Comparison of ENCODE assay signal across 21 cellular contexts in genomic region chr12:43662736-43663135, GRCh38.
DNase-seq lines count a peak whose midpoint lies in the region; ATAC-seq and TF ChIP-seq lines count a peak whose summit lies in the region.
"Had no signal": no experiment of that assay in that cellular context is flagged by ENCODE, and none has a peak within 500 bp of the region (broad histone marks: within the 10 kb centered on the region; RNA-seq: fewer than 3 reads in every experiment).

No MANE protein-coding gene starts in this region.

- no peak for ATAC-seq in HG02840 (IDR thresholded peaks at IDR 0.05; ENCODE audit: low FRiP score, unreplicated experiment)
- ATAC-seq: A549; CD8-positive, alpha-beta T cell; GM12878 had no signal

- no peaks in the 10 kb centered on the region for H3K27me3 Mint-ChIP-seq in neural crest cell (ENCODE audit: low read depth)
- H3K27me3 Mint-ChIP-seq: B cell had no signal

- in situ Hi-C loops in SK-MEL-5 (cut with HindIII; ENCODE audit: low pct_unique_long_range_greater_than_20kb, low sequenced_read_pairs), result no loop called here

- H3K9me3 Mint-ChIP-seq in neural crest cell, result peaks cover 2% of the 10 kb centered on the region
- H3K9me3 Mint-ChIP-seq: CD4-positive, alpha-beta T cell; CD8-positive, alpha-beta T cell had no signal

- DNase-seq in COLO829 (ENCODE audit: low spot score), result peak; percentile 83
- peak; percentile 97 for DNase-seq in SK-MEL-5 (ENCODE audit: low read depth, low spot score)
- DNase-seq in neural crest cell (ENCODE audit: low read depth, low spot score), result no peak
- DNase-seq in renal cortical epithelial cell (ENCODE audit: low read depth), result peak; percentile 15
- DNase-seq in stimulated activated CD4-positive, alpha-beta T cell treated with anti-CD3 and anti-CD28 coated beads, Interleukin-15, amount 100 ng/mL, for 24 hours, result no peak
- no peak for DNase-seq in NCI-H526 (lab: John Stamatoyannopoulos, UW)
- DNase-seq: AML-193; CD4-positive, alpha-beta T cell; CD8-positive, alpha-beta T cell; COR-L47; DMS 273 treated with DMSO at 0.1 percent for 48 hours; DMS153; DMS53; DMS79; DND-41; EL; GDM1 had no signal

- no peak overlapping the region for H3K27ac Mint-ChIP-seq in neural crest cell (ENCODE audit: unreplicated experiment)
- H3K27ac Mint-ChIP-seq: B cell; CD4-positive, alpha-beta T cell; CD8-positive, alpha-beta T cell had no signal

- peak overlapping the region; percentile 43 for H3K4me3 Mint-ChIP-seq in neural crest cell
- H3K4me3 Mint-ChIP-seq: B cell; CD4-positive, alpha-beta T cell; CD8-positive, alpha-beta T cell had no signal

- TF ChIP-seq CTCF in neural crest cell (conservative IDR thresholded peaks at IDR 0.05), result no peak

- H3K36me3 Mint-ChIP-seq in neural crest cell (ENCODE audit: low read depth), result no peaks in the 10 kb centered on the region
- H3K36me3 Mint-ChIP-seq: CD8-positive, alpha-beta T cell had no signal

- H3K4me1 Mint-ChIP-seq in neural crest cell, result peaks cover 23% of the 10 kb centered on the region
- H3K4me1 Mint-ChIP-seq: B cell had no signal

Comparison
In these comparisons a context has a peak if more than half of its experiments do, and no peak if none do; other contexts are left out.
1. DNase-seq: peak in COLO829 (single experiment), SK-MEL-5 (single experiment) and renal cortical epithelial cell (single experiment); none in neural crest cell (single experiment), stimulated activated CD4-positive, alpha-beta T cell treated with anti-CD3 and anti-CD28 coated beads, Interleukin-15, amount 100 ng/mL, for 24 hours (single experiment) and NCI-H526 (0 of 2).